Comparison of ENCODE assay signal across 8 cellular contexts in genomic region chr19:55166530-55167268, GRCh38. TPM values are rescaled to one million over a fixed set of nuclear protein-coding genes. Genes with fewer than 3 reads are reported as not detected.
DNase-seq lines count a peak whose midpoint lies in the region; ATAC-seq and TF ChIP-seq lines count a peak whose summit lies in the region.

Gene DNAAF3 (minus strand): TSS chr19:55166613. CDS start chr19:55166413, 200 bp downstream.

- DNase-seq in BJ (ENCODE audit: low read depth) (peak; percentile 84), HUDEP-2 (lab: John Stamatoyannopoulos, UW; ENCODE audit: unreplicated experiment in 76 of 76) (peak in 75 of 76 experiments; percentile 78 to 100 (median 99)), NOMO-1 (lab: John Stamatoyannopoulos, UW; ENCODE audit: unreplicated experiment in 2 of 2) (peak; percentile 96 to 98), epithelial cell of esophagus (ENCODE audit: low read depth) (peak; percentile 99)
- peak; percentile 44 for DNase-seq in activated CD8-positive, alpha-beta memory T cell treated with anti-CD3 and anti-CD28 coated beads, Interleukin-2, amount 50 U/mL, for 24 hours (ENCODE audit: extremely low read depth)
- DNase-seq in stimulated activated CD8-positive, alpha-beta memory T cell treated with anti-CD3 and anti-CD28 coated beads, Interleukin-15, amount 100 ng/mL, for 48 hours (ENCODE audit: low read depth in 2 of 2) = peak; percentile 65 to 80

- H3K9me3 ChIP-seq in mesodermal cell (ENCODE audit: control insufficient read depth, low read length) = no peaks in the 10 kb centered on the region

- H3K4me3 ChIP-seq in BJ (ENCODE audit: low read depth, low read length) (peak within 1 kb of the TSS; percentile 56), epithelial cell of esophagus (ENCODE audit: low read length) (peak within 1 kb of the TSS; percentile 66), mesodermal cell (ENCODE audit: extremely low read depth, insufficient read depth, low read length, poor library complexity, severe bottlenecking) (peak within 1 kb of the TSS; percentile 53)

- H3K36me3 ChIP-seq in BJ (ENCODE audit: control insufficient read depth, insufficient read depth, low read length) (no peaks in the 10 kb centered on the region), mesodermal cell (ENCODE audit: control insufficient read depth, insufficient read depth, low read length) (no peaks in the 10 kb centered on the region)

- peak; percentile 87 for ATAC-seq in GM19463 (IDR thresholded peaks at IDR 0.05; ENCODE audit: unreplicated experiment)

- WGBS in mesodermal cell (ENCODE audit: insufficient coverage in 2 of 2), 2 experiments = 0 to 1% methylated on average over 10 to 14 of the region's 33 CpGs

- POLR2A ChIA-PET in BJ (lab: Charles Lee) = no interaction called here

- peaks cover 9% of the 10 kb centered on the region; the same call in 1 of the 2 replicates for H3K27me3 ChIP-seq in BJ (ENCODE audit: control insufficient read depth, insufficient read depth, low read length)

- no peaks in the 10 kb centered on the region for H3K4me1 ChIP-seq in mesodermal cell (ENCODE audit: control insufficient read depth, insufficient read depth, low read length, poor library complexity, severe bottlenecking)

- peak within 1 kb of the TSS; percentile 1 for H3K27ac ChIP-seq in mesodermal cell (ENCODE audit: low read depth, low read length, severe bottlenecking)

- no peak for TF ChIP-seq CTCF in BJ (IDR thresholded peaks at IDR 0.05; ENCODE audit: insufficient read depth, low read depth, low read length)
- no peak for TF ChIP-seq CTCF in epithelial cell of esophagus (IDR thresholded peaks at IDR 0.05; ENCODE audit: insufficient read depth, low read depth, low read length, missing control alignments)

- CTCF ChIA-PET in BJ (lab: Yijun Ruan, JAX) = interaction anchor here (0.7 to 2.3 kb wide), 7 partner anchors 17 to 113 kb away, joined by 3 to 14 read pairs (median 4); partner anchors contain the start of genes HSPBP1 and TNNT1

RNA-seq across cellular contexts. Expression of gene DNAAF3, which starts in this region (rescaled TPM):
- polyA plus RNA-seq in BJ (2011; rRNA removed) = 0.39 and 0.51 TPM in 2 replicates
- polyA minus RNA-seq in BJ (2011; rRNA and poly(A)+ RNA removed) = 0.26 TPM in 1 of 2 replicates, not detected in the other
- 2.6 TPM for polyA plus RNA-seq in mesodermal cell (2013, experiment 1 of 2)
- 1.4 TPM for polyA plus RNA-seq in mesodermal cell (2013, experiment 2 of 2)

Comparison
In these comparisons a context has a peak if more than half of its experiments do, and no peak if none do; other contexts are left out.
1. Peak in every context shown above with its lines: DNase-seq, ATAC-seq, H3K4me3 ChIP-seq and H3K27ac ChIP-seq.
2. Peak in DNase-seq and H3K4me3 ChIP-seq in BJ; RNA of the gene not detected or under 1 TPM.
3. DNase-seq: peak in every context shown above with its lines; median percentile 99 in HUDEP-2; 99 in epithelial cell of esophagus; 97 in NOMO-1; 84 in BJ; 72 in stimulated activated CD8-positive, alpha-beta memory T cell treated with anti-CD3 and anti-CD28 coated beads, Interleukin-15, amount 100 ng/mL, for 48 hours; 44 in activated CD8-positive, alpha-beta memory T cell treated with anti-CD3 and anti-CD28 coated beads, Interleukin-2, amount 50 U/mL, for 24 hours.